Comparison of ENCODE assay signal across 10 cellular contexts in genomic region chr2:216315817-216316603, GRCh38. TPM values are rescaled to one million over a fixed set of nuclear protein-coding genes. Genes with fewer than 3 reads are reported as not detected.
A peak's percentile ranks its signal among the peaks of the same experiment; 100 is the strongest.
DNase-seq lines count a peak whose midpoint lies in the region; TF ChIP-seq lines count a peak whose summit lies in the region.
"Had no signal": no experiment of that assay in that cellular context is flagged by ENCODE, and none has a peak within 500 bp of the region (broad histone marks: within the 10 kb centered on the region; RNA-seq: fewer than 3 reads in every experiment).

No MANE protein-coding gene starts in this region.

- no peaks in the 10 kb centered on the region for H3K9me3 ChIP-seq in fibroblast of lung (ENCODE audit: control insufficient read depth, insufficient read depth, low read depth, low read length)
- H3K9me3 ChIP-seq: neutrophil had no signal

- DNase-seq in activated CD4-positive, alpha-beta T cell treated with anti-CD3 and anti-CD28 coated beads for 48 hours: peak; percentile 14
- DNase-seq in activated CD4-positive, alpha-beta T cell treated with anti-CD3 and anti-CD28 coated beads, Interleukin-2, amount 50 U/mL, for 1 hour: no peak
- DNase-seq in SHP77 (lab: John Stamatoyannopoulos, UW) (peak; percentile 47 to 62), fibroblast of lung (ENCODE audit: low read depth in 2 of 2) (peak; percentile 47 to 78), retinal pigment epithelial cell (ENCODE audit: low read depth) (peak; percentile 61), T-helper 9 cell (no peak), superior temporal gyrus (ENCODE audit: extremely low spot score) (no peak)
- DNase-seq in activated effector memory CD4-positive, alpha-beta T cell treated with Interleukin-2 at 50 U/mL for 16 hours: no peak
- DNase-seq: stimulated activated CD8-positive, alpha-beta memory T cell treated with anti-CD3 and anti-CD28 coated beads, Interleukin-4, amount 100 ng/mL, for 48 hours had no signal

- no peaks in the 10 kb centered on the region for H3K27me3 ChIP-seq in fibroblast of lung (ENCODE audit: control insufficient read depth, insufficient read depth, low read length)

- H3K4me3 ChIP-seq in fibroblast of lung (replicated peaks in 1 of 4; ENCODE audit: control extremely low read depth in 1 of 4, insufficient read depth in 1 of 4, low read depth in 3 of 4, low read length in 4 of 4) (no peak overlapping the region), retinal pigment epithelial cell (ENCODE audit: low read length) (peak overlapping the region; percentile 9)

- H3K79me2 ChIP-seq in fibroblast of lung (ENCODE audit: control insufficient read depth, insufficient read depth, low read length): peaks cover 3% of the 10 kb centered on the region

- H3K27ac ChIP-seq in fibroblast of lung (ENCODE audit: insufficient read depth, low read length): peak overlapping the region; percentile 63
- H3K27ac ChIP-seq: neutrophil had no signal

- peak overlapping the region; percentile 39 for H3K4me2 ChIP-seq in fibroblast of lung (ENCODE audit: extremely low read depth, insufficient read depth, low read length)

- H3K9ac ChIP-seq in fibroblast of lung (ENCODE audit: insufficient read depth, low read length): no peak overlapping the region

- H4K20me1 ChIP-seq in fibroblast of lung (ENCODE audit: control insufficient read depth, extremely low read depth, insufficient read depth, low read length): no peaks in the 10 kb centered on the region

- no peaks in the 10 kb centered on the region for H3K36me3 ChIP-seq in fibroblast of lung (ENCODE audit: control insufficient read depth, insufficient read depth, low read length)
- H3K36me3 ChIP-seq: neutrophil had no signal

- H2AFZ ChIP-seq in fibroblast of lung (ENCODE audit: low read length): peak overlapping the region; percentile 1

- peaks cover 17% of the 10 kb centered on the region for H3K4me1 ChIP-seq in fibroblast of lung (ENCODE audit: control insufficient read depth, extremely low read depth, insufficient read depth, low read length)

- TF ChIP-seq CTCF in fibroblast of lung (conservative IDR thresholded peaks at IDR 0.05 in 1 of 2, IDR thresholded peaks at IDR 0.05 in 1 of 2; ENCODE audit: low read depth in 1 of 2, low read length in 2 of 2): no peak
- TF ChIP-seq CTCF in retinal pigment epithelial cell (conservative IDR thresholded peaks at IDR 0.05; ENCODE audit: low read depth, low read length): no peak

RNA-seq across cellular contexts. Expression of gene MARCHF4, which starts 56.3 kb away (rescaled TPM):
- 0.26 and 1.3 TPM in 2 replicates for total RNA-seq in fibroblast of lung
- 3.6 and 7.3 TPM in 2 replicates for polyA plus RNA-seq in fibroblast of lung
- 8.0 and 13.5 TPM in 2 replicates for polyA plus RNA-seq in fibroblast of lung (2012)
- 6.3 and 16.2 TPM in 2 replicates for polyA minus RNA-seq in fibroblast of lung (ENCODE audit: low replicate concordance)

Comparison
In these comparisons a context has a peak if more than half of its experiments do, and no peak if none do; other contexts are left out.
1. DNase-seq: peak in activated CD4-positive, alpha-beta T cell treated with anti-CD3 and anti-CD28 coated beads for 48 hours (single experiment), SHP77 (2 of 2), fibroblast of lung (2 of 2) and retinal pigment epithelial cell (single experiment); none in activated CD4-positive, alpha-beta T cell treated with anti-CD3 and anti-CD28 coated beads, Interleukin-2, amount 50 U/mL, for 1 hour (single experiment), T-helper 9 cell (single experiment), activated effector memory CD4-positive, alpha-beta T cell treated with Interleukin-2 at 50 U/mL for 16 hours (single experiment) and superior temporal gyrus (single experiment).